ENCODE assay signal across 8 cellular contexts in genomic region chr17:7394452-7395191, GRCh38. TPM values are rescaled to one million over a fixed set of nuclear protein-coding genes. Genes with fewer than 3 reads are reported as not detected.
DNase-seq lines count a peak whose midpoint lies in the region; ATAC-seq and TF ChIP-seq lines count a peak whose summit lies in the region.

TSS of gene PLSCR3 (minus strand) at chr17:7394525. CDS start at chr17:7394110, 415 bp downstream.

- DNase-seq in Caco-2, result peak; percentile 82 to 83
- peak; percentile 99 for DNase-seq in GM20000 (ENCODE audit: low spot score)
- peak in 66 of 76 experiments; percentile 28 to 87 (median 72) for DNase-seq in HUDEP-2 (lab: John Stamatoyannopoulos, UW; ENCODE audit: unreplicated experiment in 76 of 76)
- peak; percentile 86 for DNase-seq in RKO (ENCODE audit: low spot score)
- peak; percentile 57 to 72 for DNase-seq in activated T-helper 1 cell treated with anti-CD3 and anti-CD28 coated beads, Interleukin-2, amount 50 U/mL, for 16 hours (ENCODE audit: low read depth in 1 of 2, low spot score in 1 of 2)
- DNase-seq in fibroblast of gingiva (ENCODE audit: low read depth), result peak; percentile 83
- DNase-seq in naive thymus-derived CD4-positive, alpha-beta T cell, result peak; percentile 68 to 91 (median 82)
- peak; percentile 84 to 92 for DNase-seq in stimulated activated effector memory CD8-positive, alpha-beta T cell treated with anti-CD3 and anti-CD28 coated beads, Interleukin-12 subunit alpha, Interleukin-12 subunit beta, amount 100 ng/mL, for 72 hours (ENCODE audit: low spot score in 2 of 2)

- H3K36me3 ChIP-seq in Caco-2 (ENCODE audit: control insufficient read depth, insufficient read depth, low read length), result no peaks in the 10 kb centered on the region
- peaks cover 8 to 32% (median 11%) of the 10 kb centered on the region in 3 experiments for H3K36me3 ChIP-seq in naive thymus-derived CD4-positive, alpha-beta T cell (ENCODE audit: control insufficient read depth in 2 of 3, insufficient read depth in 3 of 3, low read length in 3 of 3)

- H3K9me3 ChIP-seq in Caco-2, result no peaks in the 10 kb centered on the region
- H3K9me3 ChIP-seq in naive thymus-derived CD4-positive, alpha-beta T cell (ENCODE audit: control insufficient read depth in 2 of 3, low read length in 3 of 3), result no peaks in the 10 kb centered on the region

- H3K9me3 Mint-ChIP-seq in Caco-2 (ENCODE audit: unreplicated experiment), result no peaks in the 10 kb centered on the region
- H3K9me3 Mint-ChIP-seq in naive thymus-derived CD4-positive, alpha-beta T cell, result no peaks in the 10 kb centered on the region
- no peaks in the 10 kb centered on the region for H3K9me3 Mint-ChIP-seq in stimulated activated effector memory CD8-positive, alpha-beta T cell treated with anti-CD3 and anti-CD28 coated beads, Interleukin-12 subunit alpha, Interleukin-12 subunit beta, amount 100 ng/mL, for 72 hours

- BruUV-seq in Caco-2 (replicated peaks; lab: Mats Ljungman, UMichigan), result TSS peak; percentile 44

- H3K27me3 ChIP-seq in Caco-2 (replicated peaks; ENCODE audit: control insufficient read depth, insufficient read depth, low read length), result no peaks in the 10 kb centered on the region
- H3K27me3 ChIP-seq in naive thymus-derived CD4-positive, alpha-beta T cell (ENCODE audit: control insufficient read depth in 2 of 2, insufficient read depth in 2 of 2, low read length in 2 of 2), result no peaks in the 10 kb centered on the region

- H3K27me3 Mint-ChIP-seq in Caco-2 (ENCODE audit: insufficient read depth, unreplicated experiment), result no peaks in the 10 kb centered on the region
- no peaks in the 10 kb centered on the region for H3K27me3 Mint-ChIP-seq in naive thymus-derived CD4-positive, alpha-beta T cell

- H3K36me3 Mint-ChIP-seq in Caco-2 (ENCODE audit: insufficient read depth, unreplicated experiment), result no peaks in the 10 kb centered on the region
- peaks cover 0 to 19% (median 15%) of the 10 kb centered on the region in 5 donors for H3K36me3 Mint-ChIP-seq in naive thymus-derived CD4-positive, alpha-beta T cell
- H3K36me3 Mint-ChIP-seq in stimulated activated effector memory CD8-positive, alpha-beta T cell treated with anti-CD3 and anti-CD28 coated beads, Interleukin-12 subunit alpha, Interleukin-12 subunit beta, amount 100 ng/mL, for 72 hours, result peaks cover 23% of the 10 kb centered on the region

- peak within 1 kb of the TSS; percentile 76 for H3K4me3 Mint-ChIP-seq in Caco-2 (ENCODE audit: unreplicated experiment)
- H3K4me3 Mint-ChIP-seq in naive thymus-derived CD4-positive, alpha-beta T cell, result peak within 1 kb of the TSS; percentile 93 to 97 (median 95)
- H3K4me3 Mint-ChIP-seq in stimulated activated effector memory CD8-positive, alpha-beta T cell treated with anti-CD3 and anti-CD28 coated beads, Interleukin-12 subunit alpha, Interleukin-12 subunit beta, amount 100 ng/mL, for 72 hours, result peak within 1 kb of the TSS; percentile 92

- H3K4me1 Mint-ChIP-seq in Caco-2 (ENCODE audit: low read depth, unreplicated experiment), result no peaks in the 10 kb centered on the region
- H3K4me1 Mint-ChIP-seq in naive thymus-derived CD4-positive, alpha-beta T cell, result peaks cover 25 to 46% (median 27%) of the 10 kb centered on the region in 7 donors
- peaks cover 30% of the 10 kb centered on the region for H3K4me1 Mint-ChIP-seq in stimulated activated effector memory CD8-positive, alpha-beta T cell treated with anti-CD3 and anti-CD28 coated beads, Interleukin-12 subunit alpha, Interleukin-12 subunit beta, amount 100 ng/mL, for 72 hours

- POLR2A ChIA-PET in Caco-2 (lab: Charles Lee), result interaction anchor here (0.6 to 1.4 kb wide), 3 partner anchors 9 to 131 kb away, joined by 3 to 14 read pairs (median 5); partner anchors contain the start of gene TMEM256
- POLR2A ChIA-PET in naive thymus-derived CD4-positive, alpha-beta T cell (lab: Charles Lee), result interaction anchor here (0.6 to 5.9 kb wide), 11 partner anchors 9 to 85 kb away, joined by 3 to 38 read pairs (median 3); partner anchors contain the start of genes TMEM102 and TMEM256

- intact Hi-C loops in Caco-2 (cut with micrococcal nuclease; ENCODE audit: unreplicated experiment), result no loop called here
- intact Hi-C loops in naive thymus-derived CD4-positive, alpha-beta T cell (cut with micrococcal nuclease), result loop anchor here (1.0 to 5.0 kb wide), 6 partner anchors 10 to 90 kb away; partner anchors contain the start of genes TMEM256 (in 2 of the 2), POLR2A (in 1 of the 2) and TMEM102 (in 1 of the 2)

- peak; percentile 94 for ATAC-seq in naive thymus-derived CD4-positive, alpha-beta T cell
- peak; percentile 91 for ATAC-seq in stimulated activated effector memory CD8-positive, alpha-beta T cell treated with anti-CD3 and anti-CD28 coated beads, Interleukin-12 subunit alpha, Interleukin-12 subunit beta, amount 100 ng/mL, for 72 hours

- H3K4me1 ChIP-seq in Caco-2, result peaks cover 3% of the 10 kb centered on the region; the same call in 1 of the 2 replicates
- H3K4me1 ChIP-seq in naive thymus-derived CD4-positive, alpha-beta T cell (ENCODE audit: control insufficient read depth in 2 of 2, insufficient read depth in 2 of 2, low read length in 2 of 2), result peaks cover 7 to 25% of the 10 kb centered on the region in 2 donors

- H3K27ac Mint-ChIP-seq in Caco-2 (ENCODE audit: unreplicated experiment), result peak within 1 kb of the TSS; percentile 52
- H3K27ac Mint-ChIP-seq in naive thymus-derived CD4-positive, alpha-beta T cell, result peak within 1 kb of the TSS; percentile 85 to 97 (median 92)
- H3K27ac Mint-ChIP-seq in stimulated activated effector memory CD8-positive, alpha-beta T cell treated with anti-CD3 and anti-CD28 coated beads, Interleukin-12 subunit alpha, Interleukin-12 subunit beta, amount 100 ng/mL, for 72 hours, result peak within 1 kb of the TSS; percentile 93

- peak; percentile 35 to 37 for TF ChIP-seq CTCF in Caco-2 (IDR thresholded peaks at IDR 0.05; ENCODE audit: insufficient read depth in 1 of 2, low read depth in 1 of 2, low read length in 1 of 2, severe bottlenecking in 1 of 2, unreplicated experiment in 1 of 2)
- TF ChIP-seq CTCF in GM20000 (IDR thresholded peaks at IDR 0.05; ENCODE audit: extremely low read depth, missing control alignments), result no peak

- CTCF ChIA-PET in Caco-2 (lab: Charles Lee), result interaction anchor here (0.5 to 1.0 kb wide), 2 partner anchors 9 to 180 kb away, joined by 3 to 6 read pairs; partner anchors contain the start of gene TMEM256
- CTCF ChIA-PET in naive thymus-derived CD4-positive, alpha-beta T cell (lab: Charles Lee), result interaction anchor here (0.6 to 2.2 kb wide), 5 partner anchors 10 to 730 kb away, joined by 3 to 7 read pairs (median 4); partner anchors contain the start of genes ACAP1 and TMEM95

- H3K4me3 ChIP-seq in Caco-2 (ENCODE audit: low read depth, low read length), result peak within 1 kb of the TSS; percentile 60
- H3K4me3 ChIP-seq in naive thymus-derived CD4-positive, alpha-beta T cell (ENCODE audit: low read length), result peak within 1 kb of the TSS; percentile 94

- H3K27ac ChIP-seq in naive thymus-derived CD4-positive, alpha-beta T cell (ENCODE audit: low read depth, low read length), result peak within 1 kb of the TSS; percentile 87

RNA-seq across cellular contexts. Expression of gene PLSCR3, which starts in this region (rescaled TPM):
- 12.7 and 14.5 TPM in 2 replicates for total RNA-seq in Caco-2 (2022)
- total RNA-seq in naive thymus-derived CD4-positive, alpha-beta T cell, result 100 to 1,000 TPM in 1 of 5 experiments, 10 to 100 TPM in 4; 74.8 to 142 (median 85.0) TPM
- 100 to 1,000 TPM; 162 to 212 TPM for polyA plus RNA-seq in naive thymus-derived CD4-positive, alpha-beta T cell

Comparison
In these comparisons a context has a peak if more than half of its experiments do, and no peak if none do; other contexts are left out.
1. Peak in every context shown above with its lines: DNase-seq, ATAC-seq, H3K4me3 ChIP-seq and H3K27ac ChIP-seq.